Comparison of ENCODE assay signal across 8 cellular contexts in genomic region chr17:63997341-63998048, GRCh38. TPM values are rescaled to one million over a fixed set of nuclear protein-coding genes. Genes with fewer than 3 reads are reported as not detected.
DNase-seq lines count a peak whose midpoint lies in the region; ATAC-seq and TF ChIP-seq lines count a peak whose summit lies in the region.

No MANE protein-coding gene starts in this region.

- no peaks in the 10 kb centered on the region for H4K20me1 ChIP-seq in Karpas-422 (ENCODE audit: insufficient read depth, low read depth, low read length)

- TF ChIP-seq CTCF in AG10803 (conservative IDR thresholded peaks at IDR 0.05; ENCODE audit: low read length) (no peak), nephron progenitor cell (IDR thresholded peaks at IDR 0.05) (no peak)

- peak overlapping the region; percentile 73 for H3K4me2 ChIP-seq in Karpas-422 (ENCODE audit: low read depth, low read length, poor library complexity, severe bottlenecking)

- no peak for DNase-seq in AG10803 (ENCODE audit: low read depth)
- DNase-seq in Karpas-422: no peak
- no peak for DNase-seq in nephron progenitor cell
- no peak for DNase-seq in KG1 (lab: John Stamatoyannopoulos, UW)
- no peak for DNase-seq in stimulated activated CD4-positive, alpha-beta T cell treated with anti-CD3 and anti-CD28 coated beads, Interleukin-4, amount 100 ng/mL, for 4 hours
- DNase-seq in NCI-H1092 treated with DMSO at 0.1 percent for 48 hours (lab: John Stamatoyannopoulos, UW): no peak

- H3K4me1 Mint-ChIP-seq in nephron progenitor cell: peaks cover 10% of the 10 kb centered on the region

- H3K9me2 ChIP-seq in Karpas-422 (replicated peaks; ENCODE audit: insufficient read depth, low read length): no peaks in the 10 kb centered on the region

- no peak overlapping the region for H3K27ac Mint-ChIP-seq in nephron progenitor cell

- H3K27me3 Mint-ChIP-seq in nephron progenitor cell (ENCODE audit: low read depth, poor library complexity): peaks cover 74% of the 10 kb centered on the region

- H3K27ac ChIP-seq in Karpas-422 (ENCODE audit: low read length) (no peak overlapping the region), ectodermal cell (ENCODE audit: insufficient read depth, low read depth, low read length, poor library complexity, severe bottlenecking) (no peak overlapping the region)

- H3K36me3 Mint-ChIP-seq in nephron progenitor cell (ENCODE audit: low read depth): no peaks in the 10 kb centered on the region

- H3K4me1 ChIP-seq in Karpas-422 (ENCODE audit: low read length) (peaks cover 11% of the 10 kb centered on the region), ectodermal cell (ENCODE audit: control insufficient read depth, insufficient read depth, low read length) (peaks cover 3% of the 10 kb centered on the region)

- WGBS in ectodermal cell, 2 experiments: 15 to 17% methylated on average over 19 of the region's 19 CpGs

- H3K4me3 ChIP-seq in AG10803 (ENCODE audit: low read length): peak overlapping the region; percentile 70
- peak overlapping the region; percentile 67; the same call in 1 of the 2 replicates for H3K4me3 ChIP-seq in Karpas-422 (ENCODE audit: low read length)
- H3K4me3 ChIP-seq in ectodermal cell (ENCODE audit: insufficient read depth, low read depth, low read length): peak overlapping the region; percentile 69

- H3K27me3 ChIP-seq in Karpas-422 (ENCODE audit: low read length): 0 out of 2 replicates have a peak, but pooled peaks cover 2% of the 10 kb centered on the region
- H3K27me3 ChIP-seq in ectodermal cell (ENCODE audit: control insufficient read depth, insufficient read depth, low read length, poor library complexity, severe bottlenecking): peaks cover 36% of the 10 kb centered on the region

- ATAC-seq in GM21390 (IDR thresholded peaks at IDR 0.05; ENCODE audit: unreplicated experiment): no peak

- peaks cover 3% of the 10 kb centered on the region for H3K9me3 Mint-ChIP-seq in nephron progenitor cell

- H3K36me3 ChIP-seq in Karpas-422 (ENCODE audit: insufficient read depth, low read length) (no peaks in the 10 kb centered on the region), ectodermal cell (ENCODE audit: control insufficient read depth, insufficient read depth, low read length) (no peaks in the 10 kb centered on the region)

- peak overlapping the region; percentile 87 for H3K4me3 Mint-ChIP-seq in nephron progenitor cell

- H2AFZ ChIP-seq in Karpas-422 (ENCODE audit: low read length): no peak overlapping the region

- H3K79me2 ChIP-seq in Karpas-422 (ENCODE audit: low read length): no peaks in the 10 kb centered on the region

- H3K9ac ChIP-seq in Karpas-422 (ENCODE audit: low read length): no peak overlapping the region

- H3K9me3 ChIP-seq in Karpas-422 (ENCODE audit: low read length) (no peaks in the 10 kb centered on the region), ectodermal cell (ENCODE audit: control insufficient read depth, low read length) (no peaks in the 10 kb centered on the region)

RNA-seq across cellular contexts. Expression of gene PRR29, which starts 0.7 kb away (rescaled TPM):
- not detected in 2 replicates for total RNA-seq in Karpas-422 (2014; rRNA removed; shearing (Covaris generic); ENCODE audit: low replicate concordance)
- 0.69 TPM for polyA plus RNA-seq in ectodermal cell (2013, experiment 1 of 4)
- polyA plus RNA-seq in ectodermal cell (2013, experiment 2 of 4): 0.68 TPM
- 0.96 TPM for polyA plus RNA-seq in ectodermal cell (2013, experiment 3 of 4)
- 0.57 TPM for polyA plus RNA-seq in ectodermal cell (2013, experiment 4 of 4)

RNA-seq across cellular contexts. Expression of gene ICAM2, which starts 22.9 kb away (rescaled TPM):
- 4.4 and 12.1 TPM in 2 replicates for total RNA-seq in Karpas-422 (2014; rRNA removed; shearing (Covaris generic); ENCODE audit: low replicate concordance)
- polyA plus RNA-seq in ectodermal cell (2013, experiment 1 of 4): not detected
- polyA plus RNA-seq in ectodermal cell (2013, experiment 2 of 4): 0.25 TPM
- not detected for polyA plus RNA-seq in ectodermal cell (2013, experiment 3 of 4)
- not detected for polyA plus RNA-seq in ectodermal cell (2013, experiment 4 of 4)

RNA-seq across cellular contexts. Expression of gene SCN4A, which starts 24.8 kb away (rescaled TPM):
- under 0.01 and 0.07 TPM in 2 replicates for total RNA-seq in Karpas-422 (2014; rRNA removed; shearing (Covaris generic); ENCODE audit: low replicate concordance)
- 5.0 TPM for polyA plus RNA-seq in ectodermal cell (2013, experiment 1 of 4)
- polyA plus RNA-seq in ectodermal cell (2013, experiment 2 of 4): 4.3 TPM
- polyA plus RNA-seq in ectodermal cell (2013, experiment 3 of 4): 3.5 TPM
- polyA plus RNA-seq in ectodermal cell (2013, experiment 4 of 4): 3.8 TPM
